In the genomic region with DNA sequence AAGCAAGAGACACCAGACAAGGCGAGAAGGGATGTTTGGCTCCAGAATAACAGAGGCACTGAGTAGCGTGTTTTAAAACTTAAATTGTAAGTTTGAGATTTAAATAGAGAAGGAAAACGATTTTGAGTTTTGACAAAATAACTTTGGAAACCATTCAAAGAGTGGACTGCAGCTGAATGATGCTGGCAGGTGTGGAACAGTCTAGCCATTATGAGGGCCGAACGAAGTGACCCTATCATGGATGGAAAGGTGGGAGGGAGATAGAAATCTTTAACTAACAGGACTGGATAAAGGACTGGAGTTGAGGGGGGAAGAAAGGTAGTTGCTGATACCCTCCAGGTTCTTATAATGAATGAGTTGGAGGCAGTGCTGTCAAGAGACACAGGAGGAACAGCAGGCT, we compare ENCODE assay signal across 2 cellular contexts.
TF ChIP-seq lines count a peak whose summit lies in the region.

No MANE protein-coding gene starts in this region.

TF ChIP-seq in H1, 55 proteins besides CTCF, POLR2A, EP300 and RAD21:
- no peak for TF ChIP-seq GABPA (IDR thresholded peaks at IDR 0.05; ENCODE audit: borderline replicate concordance, insufficient read depth, low read length)
- no peak for TF ChIP-seq CREB1 (IDR thresholded peaks at IDR 0.05)
- TF ChIP-seq SP1 (IDR thresholded peaks at IDR 0.05; ENCODE audit: low read depth, low read length): no peak
- no peak for TF ChIP-seq ZNF274 (IDR thresholded peaks at IDR 0.05; ENCODE audit: borderline replicate concordance, extremely low read depth, low read length)
- no peak for TF ChIP-seq NANOG (IDR thresholded peaks at IDR 0.05; ENCODE audit: insufficient read depth, low read depth, low read length, poor library complexity, severe bottlenecking)
- TF ChIP-seq, protein P1, sequence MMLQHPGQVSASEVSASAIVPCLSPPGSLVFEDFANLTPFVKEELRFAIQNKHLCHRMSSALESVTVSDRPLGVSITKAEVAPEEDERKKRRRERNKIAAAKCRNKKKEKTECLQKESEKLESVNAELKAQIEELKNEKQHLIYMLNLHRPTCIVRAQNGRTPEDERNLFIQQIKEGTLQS (IDR thresholded peaks at IDR 0.05; ENCODE audit: insufficient read depth, low read depth, low read length): no peak
- TF ChIP-seq SP4 (IDR thresholded peaks at IDR 0.05; ENCODE audit: low read length): no peak
- no peak for TF ChIP-seq SAP30 (IDR thresholded peaks at IDR 0.05; ENCODE audit: insufficient read depth, insufficient replicate concordance, low read length)
- no peak for TF ChIP-seq SIX5 (IDR thresholded peaks at IDR 0.05; ENCODE audit: low read depth, low read length)
- no peak for TF ChIP-seq BRCA1 (IDR thresholded peaks at IDR 0.05; ENCODE audit: low read depth, low read length)
- no peak for TF ChIP-seq GTF2F1 (IDR thresholded peaks at IDR 0.05; ENCODE audit: borderline replicate concordance, low read depth, low read length)
- TF ChIP-seq, protein P2, sequence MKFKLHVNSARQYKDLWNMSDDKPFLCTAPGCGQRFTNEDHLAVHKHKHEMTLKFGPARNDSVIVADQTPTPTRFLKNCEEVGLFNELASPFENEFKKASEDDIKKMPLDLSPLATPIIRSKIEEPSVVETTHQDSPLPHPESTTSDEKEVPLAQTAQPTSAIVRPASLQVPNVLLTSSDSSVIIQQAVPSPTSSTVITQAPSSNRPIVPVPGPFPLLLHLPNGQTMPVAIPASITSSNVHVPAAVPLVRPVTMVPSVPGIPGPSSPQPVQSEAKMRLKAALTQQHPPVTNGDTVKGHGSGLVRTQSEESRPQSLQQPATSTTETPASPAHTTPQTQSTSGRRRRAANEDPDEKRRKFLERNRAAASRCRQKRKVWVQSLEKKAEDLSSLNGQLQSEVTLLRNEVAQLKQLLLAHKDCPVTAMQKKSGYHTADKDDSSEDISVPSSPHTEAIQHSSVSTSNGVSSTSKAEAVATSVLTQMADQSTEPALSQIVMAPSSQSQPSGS (IDR thresholded peaks at IDR 0.05; ENCODE audit: low read length): no peak
- no peak for TF ChIP-seq EZH2 (IDR thresholded peaks at IDR 0.05; ENCODE audit: low read depth, low read length, severe bottlenecking)
- TF ChIP-seq CHD2 (IDR thresholded peaks at IDR 0.05; ENCODE audit: low read length): no peak
- no peak for TF ChIP-seq RXRA (IDR thresholded peaks at IDR 0.05; ENCODE audit: insufficient read depth, low read depth, low read length)

TF ChIP-seq in SK-N-SH, 30 proteins besides CTCF, POLR2A, EP300 and RAD21:
- TF ChIP-seq, protein P3, sequence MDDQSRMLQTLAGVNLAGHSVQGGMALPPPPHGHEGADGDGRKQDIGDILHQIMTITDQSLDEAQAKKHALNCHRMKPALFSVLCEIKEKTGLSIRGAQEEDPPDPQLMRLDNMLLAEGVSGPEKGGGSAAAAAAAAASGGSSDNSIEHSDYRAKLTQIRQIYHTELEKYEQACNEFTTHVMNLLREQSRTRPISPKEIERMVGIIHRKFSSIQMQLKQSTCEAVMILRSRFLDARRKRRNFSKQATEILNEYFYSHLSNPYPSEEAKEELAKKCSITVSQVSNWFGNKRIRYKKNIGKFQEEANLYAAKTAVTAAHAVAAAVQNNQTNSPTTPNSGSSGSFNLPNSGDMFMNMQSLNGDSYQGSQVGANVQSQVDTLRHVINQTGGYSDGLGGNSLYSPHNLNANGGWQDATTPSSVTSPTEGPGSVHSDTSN (IDR thresholded peaks at IDR 0.05): no peak
- TF ChIP-seq FOSL2 (IDR thresholded peaks at IDR 0.05; ENCODE audit: borderline replicate concordance, low read depth) (no peak), MXI1 (IDR thresholded peaks at IDR 0.05; ENCODE audit: low read depth, low read length) (no peak), JUND (IDR thresholded peaks at IDR 0.05) (no peak), NFIC (IDR thresholded peaks at IDR 0.05; ENCODE audit: borderline replicate concordance) (no peak), CHD2 (IDR thresholded peaks at IDR 0.05; ENCODE audit: low read length, partially characterized antibody) (no peak)
